Comparison of ENCODE assay signal across 8 cellular contexts in genomic region chr1:28886731-28887417, GRCh38. TPM values are rescaled to one million over a fixed set of nuclear protein-coding genes. Genes with fewer than 3 reads are reported as not detected.
A peak's percentile ranks its signal among the peaks of the same experiment; 100 is the strongest.
DNase-seq lines count a peak whose midpoint lies in the region; ATAC-seq and TF ChIP-seq lines count a peak whose summit lies in the region.

No MANE protein-coding gene starts in this region.

- H3K27me3 Mint-ChIP-seq in CD4-positive, alpha-beta memory T cell: peaks cover 0 to 4% of the 10 kb centered on the region in 2 donors
- no peaks in the 10 kb centered on the region for H3K27me3 Mint-ChIP-seq in activated T-helper 2 cell treated with anti-CD3 and anti-CD28 coated beads, Interferon-gamma antibody, Interleukin-2, Interleukin-4, amounts not matched to agents 10 μg/mL and 5 μg/mL and 100 μg/mL, durations not matched to agents 14 hours and 24 hours and 36 hours (ENCODE audit: low read depth)
- no peaks in the 10 kb centered on the region for H3K27me3 Mint-ChIP-seq in natural killer cell treated with Interleukin-12 subunit alpha and Interleukin-12 subunit beta and Interleukin-15 and Interleukin-18, amount 100 ng/mL, for 72 hours

- CTCF ChIA-PET in CD4-positive, alpha-beta memory T cell (lab: Charles Lee; ENCODE audit: partially characterized antibody): interaction anchor here (0.8 to 13.0 kb wide), 5 partner anchors 113 to 313 kb away, joined by 3 to 294 read pairs (median 4); partner anchors contain the start of gene SRSF4

- H3K9me3 Mint-ChIP-seq in CD4-positive, alpha-beta memory T cell: peaks cover 0 to 5% (median 0%) of the 10 kb centered on the region in 8 donors
- H3K9me3 Mint-ChIP-seq in activated T-helper 2 cell treated with anti-CD3 and anti-CD28 coated beads, Interferon-gamma antibody, Interleukin-2, Interleukin-4, amounts not matched to agents 10 μg/mL and 5 μg/mL and 100 μg/mL, durations not matched to agents 14 hours and 24 hours and 36 hours: no peaks in the 10 kb centered on the region
- no peaks in the 10 kb centered on the region for H3K9me3 Mint-ChIP-seq in natural killer cell treated with Interleukin-12 subunit alpha and Interleukin-12 subunit beta and Interleukin-15 and Interleukin-18, amount 100 ng/mL, for 72 hours

- peak overlapping the region; percentile 88 for H3K27ac ChIP-seq in CD4-positive, alpha-beta memory T cell (ENCODE audit: low read depth, low read length)

- ATAC-seq in natural killer cell treated with Interleukin-12 subunit alpha and Interleukin-12 subunit beta and Interleukin-15 and Interleukin-18, amount 100 ng/mL, for 72 hours: peak; percentile 87 to 90

- peak overlapping the region; percentile 84 to 96 (median 89) for H3K4me3 Mint-ChIP-seq in CD4-positive, alpha-beta memory T cell
- peak overlapping the region; percentile 83 for H3K4me3 Mint-ChIP-seq in activated T-helper 2 cell treated with anti-CD3 and anti-CD28 coated beads, Interferon-gamma antibody, Interleukin-2, Interleukin-4, amounts not matched to agents 10 μg/mL and 5 μg/mL and 100 μg/mL, durations not matched to agents 14 hours and 24 hours and 36 hours (ENCODE audit: low read depth)
- peak overlapping the region; percentile 85 for H3K4me3 Mint-ChIP-seq in natural killer cell treated with Interleukin-12 subunit alpha and Interleukin-12 subunit beta and Interleukin-15 and Interleukin-18, amount 100 ng/mL, for 72 hours

- H3K4me1 Mint-ChIP-seq in CD4-positive, alpha-beta memory T cell: peaks cover 45 to 71% (median 61%) of the 10 kb centered on the region in 4 donors
- peaks cover 45% of the 10 kb centered on the region for H3K4me1 Mint-ChIP-seq in activated T-helper 2 cell treated with anti-CD3 and anti-CD28 coated beads, Interferon-gamma antibody, Interleukin-2, Interleukin-4, amounts not matched to agents 10 μg/mL and 5 μg/mL and 100 μg/mL, durations not matched to agents 14 hours and 24 hours and 36 hours (ENCODE audit: low read depth)
- H3K4me1 Mint-ChIP-seq in natural killer cell treated with Interleukin-12 subunit alpha and Interleukin-12 subunit beta and Interleukin-15 and Interleukin-18, amount 100 ng/mL, for 72 hours (ENCODE audit: low read depth in 2 of 2): peaks cover 47 to 51% of the 10 kb centered on the region in 2 donors

- H3K27ac Mint-ChIP-seq in CD4-positive, alpha-beta memory T cell: peak overlapping the region; percentile 93 to 100 (median 98)
- peak overlapping the region; percentile 92 for H3K27ac Mint-ChIP-seq in activated T-helper 2 cell treated with anti-CD3 and anti-CD28 coated beads, Interferon-gamma antibody, Interleukin-2, Interleukin-4, amounts not matched to agents 10 μg/mL and 5 μg/mL and 100 μg/mL, durations not matched to agents 14 hours and 24 hours and 36 hours
- peak overlapping the region; percentile 78 to 86 for H3K27ac Mint-ChIP-seq in natural killer cell treated with Interleukin-12 subunit alpha and Interleukin-12 subunit beta and Interleukin-15 and Interleukin-18, amount 100 ng/mL, for 72 hours

- in situ Hi-C loops in KBM-7 (cut with MboI; ENCODE audit: low pct_unique_long_range_greater_than_20kb, low sequenced_read_pairs): loop anchor here (10.0 to 25.0 kb wide), 2 partner anchors 148 to 300 kb away; partner anchors contain the start of gene SRSF4

- H3K9me3 ChIP-seq in CD4-positive, alpha-beta memory T cell (ENCODE audit: control insufficient read depth in 1 of 2, low read length in 2 of 2): no peaks in the 10 kb centered on the region

- intact Hi-C loops in CD4-positive, alpha-beta memory T cell (cut with micrococcal nuclease): loop anchor here (1.0 to 5.0 kb wide), 3 partner anchors 27 to 380 kb away; partner anchors contain the start of genes EPB41 and RCC1
- intact Hi-C loops in activated T-helper 2 cell treated with anti-CD3 and anti-CD28 coated beads, Interferon-gamma antibody, Interleukin-2, Interleukin-4, amounts not matched to agents 10 μg/mL and 5 μg/mL and 100 μg/mL, durations not matched to agents 14 hours and 24 hours and 36 hours (cut with micrococcal nuclease): loop anchor here (1.0 to 5.0 kb wide), 3 partner anchors 27 to 295 kb away; partner anchors contain the start of genes EPB41 and TAF12

- POLR2A ChIA-PET in CD4-positive, alpha-beta memory T cell (lab: Charles Lee; ENCODE audit: partially characterized antibody): interaction anchor here (0.7 to 3.3 kb wide), 6 partner anchors 11 to 146 kb away, joined by 3 to 33 read pairs (median 8); partner anchors contain the start of gene EPB41

- no peaks in the 10 kb centered on the region for H3K36me3 ChIP-seq in CD4-positive, alpha-beta memory T cell (ENCODE audit: insufficient read depth, low read length)

- no peak for TF ChIP-seq CTCF in GM20000 (IDR thresholded peaks at IDR 0.05; ENCODE audit: extremely low read depth, missing control alignments)

- DNase-seq in CD4-positive, alpha-beta memory T cell: peak; percentile 90 to 94 (median 92)
- DNase-seq in GM20000 (ENCODE audit: low spot score) (peak; percentile 99), KBM-7 (peak; percentile 86), RPMI7951 (ENCODE audit: low read depth) (peak; percentile 81), fibroblast of peridontal ligament (ENCODE audit: extremely low read depth) (peak; percentile 60)
- peak; percentile 89 for DNase-seq in activated T-helper 2 cell treated with anti-CD3 and anti-CD28 coated beads, Interferon-gamma antibody, Interleukin-2, Interleukin-4, amounts not matched to agents 10 μg/mL and 5 μg/mL and 100 μg/mL, durations not matched to agents 14 hours and 24 hours and 36 hours (ENCODE audit: low spot score)
- peak; percentile 91 for DNase-seq in natural killer cell treated with Interleukin-12 subunit alpha and Interleukin-12 subunit beta and Interleukin-15 and Interleukin-18, amount 100 ng/mL, for 72 hours (ENCODE audit: low spot score)
- peak; percentile 89 for DNase-seq in stimulated activated naive CD4-positive, alpha-beta T cell treated with Interleukin-2 at 50 U/mL for 16 hours (lab: John Stamatoyannopoulos, UW)

- H3K27me3 ChIP-seq in CD4-positive, alpha-beta memory T cell (ENCODE audit: insufficient read depth, low read length): no peaks in the 10 kb centered on the region

- peaks cover 64% of the 10 kb centered on the region for H3K4me1 ChIP-seq in CD4-positive, alpha-beta memory T cell (ENCODE audit: insufficient read depth, low read length)

- H3K4me3 ChIP-seq in CD4-positive, alpha-beta memory T cell (ENCODE audit: low read length in 2 of 2): peak overlapping the region; percentile 39 to 95

- peaks cover 0 to 9% of the 10 kb centered on the region in 2 donors for H3K36me3 Mint-ChIP-seq in CD4-positive, alpha-beta memory T cell
- H3K36me3 Mint-ChIP-seq in activated T-helper 2 cell treated with anti-CD3 and anti-CD28 coated beads, Interferon-gamma antibody, Interleukin-2, Interleukin-4, amounts not matched to agents 10 μg/mL and 5 μg/mL and 100 μg/mL, durations not matched to agents 14 hours and 24 hours and 36 hours (ENCODE audit: low read depth): no peaks in the 10 kb centered on the region
- H3K36me3 Mint-ChIP-seq in natural killer cell treated with Interleukin-12 subunit alpha and Interleukin-12 subunit beta and Interleukin-15 and Interleukin-18, amount 100 ng/mL, for 72 hours: no peaks in the 10 kb centered on the region

RNA-seq across cellular contexts. Expression of gene EPB41, which starts 27.5 kb away (rescaled TPM):
- 100 to 1,000 TPM; 320 to 321 TPM for total RNA-seq in CD4-positive, alpha-beta memory T cell
- 100 to 1,000 TPM in 1 of 2 donors, 10 to 100 TPM in 1; 56.1 to 106 TPM for polyA plus RNA-seq in CD4-positive, alpha-beta memory T cell
- 12.1 and 12.8 TPM in 2 replicates for total RNA-seq in RPMI7951 (2014; rRNA removed; shearing (Covaris generic))
- total RNA-seq in activated T-helper 2 cell treated with anti-CD3 and anti-CD28 coated beads, Interferon-gamma antibody, Interleukin-2, Interleukin-4, amounts not matched to agents 10 μg/mL and 5 μg/mL and 100 μg/mL, durations not matched to agents 14 hours and 24 hours and 36 hours: 62.6 and 68.0 TPM in 2 replicates
- total RNA-seq in natural killer cell treated with Interleukin-12 subunit alpha and Interleukin-12 subunit beta and Interleukin-15 and Interleukin-18, amount 100 ng/mL, for 72 hours: 10 to 100 TPM; 50.7 to 60.5 TPM

Comparison
In these comparisons a context has a peak if more than half of its experiments do, and no peak if none do; other contexts are left out.
1. Peak in every context shown above with its lines: DNase-seq, ATAC-seq, H3K4me3 ChIP-seq and H3K27ac ChIP-seq.